Comparison of ENCODE assay signal across 13 cellular contexts in the genomic region with DNA sequence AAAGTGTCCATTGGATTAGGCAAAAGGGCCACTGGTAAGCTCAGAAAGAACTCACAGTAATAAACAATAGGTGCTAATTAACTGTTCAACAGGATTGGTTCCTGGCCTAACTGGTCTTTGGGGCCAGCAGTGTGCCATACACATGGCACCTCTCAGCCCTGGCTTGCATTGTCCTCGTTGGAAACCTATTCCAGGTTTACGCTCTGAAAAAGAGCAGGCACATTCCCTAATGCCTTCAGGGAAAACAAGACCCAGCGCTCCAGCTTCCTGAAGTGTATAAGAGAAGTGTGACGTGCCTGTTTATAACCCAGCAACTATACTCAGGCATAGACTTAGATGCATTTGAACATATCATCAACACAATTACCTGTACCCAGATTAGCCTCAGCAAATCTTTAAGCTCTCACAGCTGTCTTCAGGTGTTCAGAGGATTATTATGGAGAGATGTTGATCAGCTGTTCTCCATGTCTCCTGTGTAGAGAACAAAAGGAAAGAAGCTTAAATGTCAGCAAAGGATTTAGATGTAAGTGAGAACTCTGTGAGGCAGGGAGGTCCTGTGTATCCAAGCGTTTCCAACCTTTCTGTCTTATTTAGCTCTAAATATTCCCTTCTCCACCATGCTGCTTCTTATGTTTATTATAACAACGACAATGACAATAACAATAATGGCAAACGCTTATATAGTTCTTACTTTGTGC.
"Had no signal": no experiment of that assay in that cellular context is flagged by ENCODE, and none has a peak within 500 bp of the region (broad histone marks: within the 10 kb centered on the region; RNA-seq: fewer than 3 reads in every experiment).

No MANE protein-coding gene starts in this region.

- H3K36me3 Mint-ChIP-seq: natural killer cell; stimulated activated effector memory CD8-positive, alpha-beta T cell treated with anti-CD3 and anti-CD28 coated beads, Interleukin-12 subunit alpha, Interleukin-12 subunit beta, amount 100 ng/mL, for 72 hours had no signal

- H3K4me1 ChIP-seq: prostate gland, tibial nerve, vagina had no signal

- H3K27me3 ChIP-seq: right lobe of liver, tibial nerve, vagina had no signal

- ATAC-seq: natural killer cell, right lobe of liver had no signal

- H3K9me3 Mint-ChIP-seq: activated naive CD4-positive, alpha-beta T cell treated with anti-CD3 and anti-CD28 coated beads for 36 hours; natural killer cell; stimulated activated effector memory CD8-positive, alpha-beta T cell treated with anti-CD3 and anti-CD28 coated beads, Interleukin-12 subunit alpha, Interleukin-12 subunit beta, amount 100 ng/mL, for 72 hours had no signal

- H3K4me3 ChIP-seq: prostate gland, right lobe of liver, tibial nerve, vagina had no signal

- H3K27ac Mint-ChIP-seq: activated naive CD4-positive, alpha-beta T cell treated with anti-CD3 and anti-CD28 coated beads for 36 hours; natural killer cell; stimulated activated effector memory CD8-positive, alpha-beta T cell treated with anti-CD3 and anti-CD28 coated beads, Interleukin-12 subunit alpha, Interleukin-12 subunit beta, amount 100 ng/mL, for 72 hours had no signal

- H3K36me3 ChIP-seq: prostate gland, right lobe of liver, tibial nerve, vagina had no signal

- H3K9me3 ChIP-seq: prostate gland, right lobe of liver, tibial nerve, vagina had no signal

- H3K27ac ChIP-seq: prostate gland, right lobe of liver, tibial nerve, vagina had no signal

- DNase-seq: activated CD4-positive, alpha-beta T cell treated with anti-CD3 and anti-CD28 coated beads for 4 hours; cortex of kidney; effector memory CD4-positive, alpha-beta T cell; hippocampal formation; kidney glomerular epithelial cell; natural killer cell; occipital lobe; right lobe of liver had no signal
